ENCODE assay signal across 12 cellular contexts in the genomic region with DNA sequence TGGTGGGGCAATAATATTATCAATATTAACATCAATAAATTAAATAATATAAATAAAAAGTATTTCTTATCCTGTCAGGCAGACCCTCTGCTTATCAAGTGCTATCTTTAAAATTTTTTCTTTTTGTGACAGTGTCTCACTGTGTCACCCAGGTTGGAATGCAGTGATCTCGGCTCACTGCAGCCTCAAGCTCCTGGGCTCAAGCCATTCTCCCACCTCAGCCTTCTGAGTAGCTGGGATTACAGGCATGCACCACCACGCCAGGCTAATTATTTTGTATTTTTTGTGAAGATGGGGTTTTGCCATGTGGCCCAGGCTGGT. TPM values are rescaled to one million over a fixed set of nuclear protein-coding genes. Genes with fewer than 3 reads are reported as not detected.
DNase-seq lines count a peak whose midpoint lies in the region; ATAC-seq and TF ChIP-seq lines count a peak whose summit lies in the region.
"Had no signal": no experiment of that assay in that cellular context is flagged by ENCODE, and none has a peak within 500 bp of the region (broad histone marks: within the 10 kb centered on the region; RNA-seq: fewer than 3 reads in every experiment).

No MANE protein-coding gene starts in this region.

- H3K4me3 Mint-ChIP-seq in Caco-2 (ENCODE audit: unreplicated experiment) (no peak overlapping the region), chondrocyte (ENCODE audit: unreplicated experiment) (no peak overlapping the region)
- H3K4me3 Mint-ChIP-seq: activated CD4-positive, alpha-beta T cell treated with anti-CD3 and anti-CD28 coated beads, Interleukin-2, amount 10 ng/mL, durations not matched to agents 7 days and 5 days; activated naive CD8-positive, alpha-beta T cell; activated T-helper 1 cell treated with anti-CD3 and anti-CD28 coated beads, Interleukin-12 subunit alpha, Interleukin-12 subunit beta, Interleukin-2, Interleukin-4 antibody, amounts not matched to agents 30 ng/mL and 10 ng/mL and 1 ng/mL, durations not matched to agents 14 hours and 24 hours and 36 hours had no signal

- H3K27me3 Mint-ChIP-seq in Caco-2 (ENCODE audit: insufficient read depth, unreplicated experiment) (no peaks in the 10 kb centered on the region), chondrocyte (ENCODE audit: low read depth) (no peaks in the 10 kb centered on the region)
- H3K27me3 Mint-ChIP-seq: activated CD4-positive, alpha-beta T cell treated with anti-CD3 and anti-CD28 coated beads, Interleukin-2, amount 10 ng/mL, durations not matched to agents 7 days and 5 days; activated naive CD8-positive, alpha-beta T cell had no signal

- no peaks in the 10 kb centered on the region; the same call in 1 of the 2 replicates for H3K36me3 ChIP-seq in Caco-2 (ENCODE audit: control insufficient read depth, insufficient read depth, low read length)

- H3K27ac Mint-ChIP-seq in Caco-2 (ENCODE audit: unreplicated experiment) = peak overlapping the region; percentile 78
- peak overlapping the region; percentile 27 for H3K27ac Mint-ChIP-seq in chondrocyte (ENCODE audit: unreplicated experiment)
- H3K27ac Mint-ChIP-seq: activated CD4-positive, alpha-beta T cell treated with anti-CD3 and anti-CD28 coated beads, Interleukin-2, amount 10 ng/mL, durations not matched to agents 7 days and 5 days; activated naive CD8-positive, alpha-beta T cell; activated T-helper 1 cell treated with anti-CD3 and anti-CD28 coated beads, Interleukin-12 subunit alpha, Interleukin-12 subunit beta, Interleukin-2, Interleukin-4 antibody, amounts not matched to agents 30 ng/mL and 10 ng/mL and 1 ng/mL, durations not matched to agents 14 hours and 24 hours and 36 hours had no signal

- BruUV-seq in Caco-2 (replicated peaks; lab: Mats Ljungman, UMichigan) = no TSS peak

- TF ChIP-seq CTCF in Caco-2 (IDR thresholded peaks at IDR 0.05; ENCODE audit: insufficient read depth in 1 of 2, low read depth in 1 of 2, low read length in 1 of 2, severe bottlenecking in 1 of 2, unreplicated experiment in 1 of 2) (no peak), chondrocyte (IDR thresholded peaks at IDR 0.05) (no peak)

- peaks cover 38% of the 10 kb centered on the region for H3K36me3 Mint-ChIP-seq in Caco-2 (ENCODE audit: insufficient read depth, unreplicated experiment)
- peaks cover 4% of the 10 kb centered on the region for H3K36me3 Mint-ChIP-seq in chondrocyte (ENCODE audit: low read depth)
- H3K36me3 Mint-ChIP-seq: activated naive CD8-positive, alpha-beta T cell had no signal

- CTCF ChIA-PET in Caco-2 (lab: Charles Lee) = interaction anchor here (1.2 to 4.3 kb wide), 6 partner anchors 17 to 286 kb away, joined by 4 to 56 read pairs (median 14); partner anchors contain the start of genes IRGM, MYOZ3 and RBM22

- POLR2A ChIA-PET in Caco-2 (lab: Charles Lee) = no interaction called here

- peak; percentile 17 for ATAC-seq in HG02938 (IDR thresholded peaks at IDR 0.05; ENCODE audit: unreplicated experiment)
- peak; percentile 4 for ATAC-seq in sciatic nerve

- peaks cover 21% of the 10 kb centered on the region for H3K4me1 ChIP-seq in Caco-2

- no peaks in the 10 kb centered on the region for H3K27me3 ChIP-seq in Caco-2 (replicated peaks; ENCODE audit: control insufficient read depth, insufficient read depth, low read length)
- H3K27me3 ChIP-seq: left lung had no signal

- H3K9me3 Mint-ChIP-seq in Caco-2 (ENCODE audit: unreplicated experiment) (no peaks in the 10 kb centered on the region), chondrocyte (ENCODE audit: low read depth) (peaks cover 5% of the 10 kb centered on the region)
- H3K9me3 Mint-ChIP-seq: activated CD4-positive, alpha-beta T cell treated with anti-CD3 and anti-CD28 coated beads, Interleukin-2, amount 10 ng/mL, durations not matched to agents 7 days and 5 days; activated T-helper 1 cell treated with anti-CD3 and anti-CD28 coated beads, Interleukin-12 subunit alpha, Interleukin-12 subunit beta, Interleukin-2, Interleukin-4 antibody, amounts not matched to agents 30 ng/mL and 10 ng/mL and 1 ng/mL, durations not matched to agents 14 hours and 24 hours and 36 hours had no signal

- peaks cover 25% of the 10 kb centered on the region for H3K4me1 Mint-ChIP-seq in Caco-2 (ENCODE audit: low read depth, unreplicated experiment)
- H3K4me1 Mint-ChIP-seq in chondrocyte (ENCODE audit: low read depth) = peaks cover 64% of the 10 kb centered on the region
- H3K4me1 Mint-ChIP-seq: activated CD4-positive, alpha-beta T cell treated with anti-CD3 and anti-CD28 coated beads, Interleukin-2, amount 10 ng/mL, durations not matched to agents 7 days and 5 days had no signal

- H3K4me3 ChIP-seq in Caco-2 (ENCODE audit: low read depth, low read length) = no peak overlapping the region
- H3K4me3 ChIP-seq: left lung, smooth muscle cell had no signal

- DNase-seq in Caco-2 (no peak), chondrocyte (ENCODE audit: low spot score) (no peak), sciatic nerve (ENCODE audit: low spot score) (peak; percentile 27), NCI-H1694 treated with DMSO at 0.1 percent for 48 hours (lab: John Stamatoyannopoulos, UW) (no peak), GM19240 (ENCODE audit: insufficient read length, low spot score) (no peak), HuH-7.5 (ENCODE audit: low spot score) (no peak)

- H3K9me3 ChIP-seq in Caco-2 = no peaks in the 10 kb centered on the region
- H3K9me3 ChIP-seq: left lung had no signal

- intact Hi-C loops in Caco-2 (cut with micrococcal nuclease; ENCODE audit: unreplicated experiment) = loop anchor here (1.0 to 2.0 kb wide), 8 partner anchors 34 to 286 kb away; no protein-coding TSS in a partner anchor
- intact Hi-C loops in sciatic nerve (cut with DNase I) = loop anchor here (5.0 kb wide), 1 partner anchor 81 kb away; the partner anchor contains the start of gene SYNPO

RNA-seq across cellular contexts. Expression of gene NDST1, which starts 53.2 kb away (rescaled TPM):
- 106 and 110 TPM in 2 replicates for total RNA-seq in Caco-2 (2022)
- 223 to 229 TPM (median 228 TPM) in 3 replicates for total RNA-seq in chondrocyte
- 109 TPM for total RNA-seq in sciatic nerve
